ENCODE assay signal across 10 cellular contexts in genomic region chr12:49133014-49133413, GRCh38. TPM values are rescaled to one million over a fixed set of nuclear protein-coding genes. Genes with fewer than 3 reads are reported as not detected.
A peak's percentile ranks its signal among the peaks of the same experiment; 100 is the strongest.
DNase-seq lines count a peak whose midpoint lies in the region; ATAC-seq and TF ChIP-seq lines count a peak whose summit lies in the region.
"Had no signal": no experiment of that assay in that cellular context is flagged by ENCODE, and none has a peak within 500 bp of the region (broad histone marks: within the 10 kb centered on the region; RNA-seq: fewer than 3 reads in every experiment).

No MANE protein-coding gene starts in this region.

- peak overlapping the region; percentile 92 for H3K4me3 Mint-ChIP-seq in activated CD4-positive, alpha-beta memory T cell treated with anti-CD3 and anti-CD28 coated beads, Interleukin-2, amount 10 ng/mL, durations not matched to agents 7 days and 5 days
- no peak overlapping the region for H3K4me3 Mint-ChIP-seq in T-helper 17 cell

- no peak overlapping the region for H3K18ac ChIP-seq in trophoblast cell (ENCODE audit: low read length)

- POLR2A ChIA-PET in AG04450 (lab: Yijun Ruan, JAX): interaction anchor here (1.0 to 4.5 kb wide), 2 partner anchors 55 to 90 kb away, joined by 4 to 65 read pairs; partner anchors contain the start of gene TUBA1A
- POLR2A ChIA-PET in activated CD4-positive, alpha-beta memory T cell treated with anti-CD3 and anti-CD28 coated beads, Interleukin-2, amount 10 ng/mL, durations not matched to agents 7 days and 5 days (lab: Charles Lee): interaction anchor here (0.9 to 6.7 kb wide), 15 partner anchors 9 to 609 kb away, joined by 3 to 261 read pairs (median 44); partner anchors contain the start of genes LMBR1L, RHEBL1, SPATS2 and TMBIM6

- ATAC-seq in aorta (ENCODE audit: low FRiP score) (no peak), T-helper 17 cell (no peak)

- H3K27me3 ChIP-seq in AG04450 (ENCODE audit: control insufficient read depth, insufficient read depth, low read length) (no peaks in the 10 kb centered on the region), aorta (ENCODE audit: control insufficient read depth in 1 of 2, insufficient read depth in 2 of 2, low read length in 1 of 2) (no peaks in the 10 kb centered on the region), trophoblast cell (ENCODE audit: insufficient read depth, low read length) (no peaks in the 10 kb centered on the region)

- H3K36me3 ChIP-seq in aorta (ENCODE audit: control insufficient read depth in 1 of 2, insufficient read depth in 2 of 2, low read length in 1 of 2): peaks cover 0 to 4% of the 10 kb centered on the region in 2 donors
- peaks cover 17 to 18% of the 10 kb centered on the region in 2 experiments for H3K36me3 ChIP-seq in trophoblast cell (ENCODE audit: control insufficient read depth in 1 of 2, insufficient read depth in 2 of 2, low read length in 2 of 2)

- no peak overlapping the region for H3K4ac ChIP-seq in trophoblast cell (ENCODE audit: low read depth, low read length)

- no peak overlapping the region for H3K27ac ChIP-seq in AG04450 (ENCODE audit: low read depth, low read length)
- peak overlapping the region in 1 of 2 donors; percentile 26 for H3K27ac ChIP-seq in aorta (ENCODE audit: low read depth in 1 of 2, low read length in 2 of 2)
- no peak overlapping the region for H3K27ac ChIP-seq in trophoblast cell (ENCODE audit: low read depth, low read length)

- H3K27ac Mint-ChIP-seq in activated CD4-positive, alpha-beta memory T cell treated with anti-CD3 and anti-CD28 coated beads, Interleukin-2, amount 10 ng/mL, durations not matched to agents 7 days and 5 days: peak overlapping the region; percentile 47
- H3K27ac Mint-ChIP-seq in T-helper 17 cell: no peak overlapping the region

- H2BK12ac ChIP-seq in trophoblast cell (ENCODE audit: low read length): no peak overlapping the region

- H2BK5ac ChIP-seq in trophoblast cell (ENCODE audit: low read depth, low read length, poor library complexity): no peak overlapping the region

- H3K4me3 ChIP-seq in AG04450 (ENCODE audit: low read depth, low read length) (peak overlapping the region; percentile 20; the same call in 1 of the 2 replicates), GM12875 (ENCODE audit: low read depth, low read length) (peak overlapping the region; percentile 61), aorta (ENCODE audit: low read length in 2 of 2) (peak overlapping the region in 1 of 2 donors; percentile 36), trophoblast cell (ENCODE audit: low read depth, low read length) (no peak overlapping the region)

- no peak overlapping the region for H2AK5ac ChIP-seq in trophoblast cell (ENCODE audit: low read length)

- intact Hi-C loops in aorta (cut with DNase I): loop anchor here (5.0 to 10.0 kb wide), 3 partner anchors 54 to 132 kb away; partner anchors contain the start of genes TUBA1A (in 2 of the 2), KMT2D (in 1 of the 2) and TUBA1C (in 1 of the 2)

- peaks cover 5% of the 10 kb centered on the region; the same call in 1 of the 2 replicates for H3K9me3 ChIP-seq in AG04450 (ENCODE audit: control insufficient read depth, insufficient read depth, low read length)
- H3K9me3 ChIP-seq in aorta (ENCODE audit: control insufficient read depth, low read length): no peaks in the 10 kb centered on the region
- no peaks in the 10 kb centered on the region for H3K9me3 ChIP-seq in T-helper 17 cell (ENCODE audit: control insufficient read depth, low read length, poor library complexity, severe bottlenecking)
- peaks cover 3% of the 10 kb centered on the region for H3K9me3 ChIP-seq in trophoblast cell (ENCODE audit: insufficient read depth, low read depth, low read length)

- CTCF ChIA-PET in AG04450 (lab: Charles Lee): interaction anchor here (1.2 to 4.5 kb wide), 3 partner anchors 8 to 102 kb away, joined by 4 to 34 read pairs (median 4); no protein-coding TSS in a partner anchor
- CTCF ChIA-PET in activated CD4-positive, alpha-beta memory T cell treated with anti-CD3 and anti-CD28 coated beads, Interleukin-2, amount 10 ng/mL, durations not matched to agents 7 days and 5 days (lab: Charles Lee): interaction anchor here (0.6 to 4.1 kb wide), 8 partner anchors 11 to 210 kb away, joined by 3 to 44 read pairs (median 4); partner anchors contain the start of gene TUBA1A

- H3K23ac ChIP-seq in trophoblast cell (ENCODE audit: low read length): no peak overlapping the region

- H2AFZ ChIP-seq in trophoblast cell (ENCODE audit: insufficient read depth, low read length, poor library complexity): no peak overlapping the region

- H4K8ac ChIP-seq in trophoblast cell (ENCODE audit: low read depth, low read length): no peak overlapping the region

- TF ChIP-seq CTCF in AG04450 (IDR thresholded peaks at IDR 0.05; ENCODE audit: low read depth, low read length): no peak
- TF ChIP-seq CTCF in GM12875 (IDR thresholded peaks at IDR 0.05; ENCODE audit: borderline replicate concordance, insufficient read depth, low read depth, low read length): no peak

- H3K4me1 ChIP-seq in aorta (ENCODE audit: control insufficient read depth in 1 of 2, insufficient read depth in 2 of 2, low read length in 2 of 2) (no peaks in the 10 kb centered on the region), trophoblast cell (ENCODE audit: control insufficient read depth in 1 of 2, insufficient read depth in 2 of 2, low read length in 2 of 2) (peaks cover 4 to 5% of the 10 kb centered on the region in 2 experiments)

- H3K36me3 Mint-ChIP-seq in activated CD4-positive, alpha-beta memory T cell treated with anti-CD3 and anti-CD28 coated beads, Interleukin-2, amount 10 ng/mL, durations not matched to agents 7 days and 5 days (ENCODE audit: low read depth): peaks cover 31% of the 10 kb centered on the region
- no peaks in the 10 kb centered on the region for H3K36me3 Mint-ChIP-seq in T-helper 17 cell (ENCODE audit: low read depth)

- no peak overlapping the region for H4K91ac ChIP-seq in trophoblast cell (ENCODE audit: low read depth, low read length)

- no peak overlapping the region for H4K12ac ChIP-seq in trophoblast cell (ENCODE audit: low read depth, low read length)

- DNase-seq in AG04450 (ENCODE audit: low read depth, low spot score): no peak
- DNase-seq in activated CD4-positive, alpha-beta memory T cell treated with anti-CD3 and anti-CD28 coated beads, Interleukin-2, amount 10 ng/mL, durations not matched to agents 7 days and 5 days: no peak
- DNase-seq in inferior parietal cortex (ENCODE audit: extremely low spot score): peak; percentile 30
- no peak for DNase-seq in foreskin melanocyte
- no peak for DNase-seq in aorta
- no peak for DNase-seq in T-helper 17 cell
- DNase-seq in trophoblast cell: no peak
- DNase-seq: stimulated activated CD4-positive, alpha-beta T cell treated with anti-CD3 and anti-CD28 coated beads, Interleukin-1b, Interleukin-23, amount 100 ng/mL, for 48 hours had no signal

- H3K27me3 Mint-ChIP-seq in activated CD4-positive, alpha-beta memory T cell treated with anti-CD3 and anti-CD28 coated beads, Interleukin-2, amount 10 ng/mL, durations not matched to agents 7 days and 5 days: no peaks in the 10 kb centered on the region
- H3K27me3 Mint-ChIP-seq in T-helper 17 cell: no peaks in the 10 kb centered on the region
- H3K27me3 Mint-ChIP-seq: activated naive CD4-positive, alpha-beta T cell treated with anti-CD3 and anti-CD28 coated beads, Interleukin-2, amount 50 U/mL, for 24 hours had no signal

- no peaks in the 10 kb centered on the region for H3K9me3 Mint-ChIP-seq in activated CD4-positive, alpha-beta memory T cell treated with anti-CD3 and anti-CD28 coated beads, Interleukin-2, amount 10 ng/mL, durations not matched to agents 7 days and 5 days
- H3K9me3 Mint-ChIP-seq: activated naive CD4-positive, alpha-beta T cell treated with anti-CD3 and anti-CD28 coated beads, Interleukin-2, amount 50 U/mL, for 24 hours had no signal

- WGBS in aorta, 2 donors: 6 to 12% methylated on average over 5 of the region's 5 CpGs
- WGBS in trophoblast cell (ENCODE audit: extremely low coverage, insufficient coverage, insufficient read length): no CpG with 5 or more reads among the region's 5 CpGs

- no peak overlapping the region for H3K14ac ChIP-seq in trophoblast cell (ENCODE audit: low read length)

- H2BK120ac ChIP-seq in trophoblast cell (ENCODE audit: insufficient read depth, low read length, poor library complexity): no peak overlapping the region

- peaks cover 42% of the 10 kb centered on the region for H3K4me1 Mint-ChIP-seq in activated CD4-positive, alpha-beta memory T cell treated with anti-CD3 and anti-CD28 coated beads, Interleukin-2, amount 10 ng/mL, durations not matched to agents 7 days and 5 days
- H3K4me1 Mint-ChIP-seq in T-helper 17 cell: peaks cover 29% of the 10 kb centered on the region

- no peak overlapping the region for H3K9ac ChIP-seq in trophoblast cell (ENCODE audit: low read length)

- peaks cover 8% of the 10 kb centered on the region for H3K79me2 ChIP-seq in trophoblast cell (ENCODE audit: control insufficient read depth, insufficient read depth, low read length, poor library complexity)

- H3K79me1 ChIP-seq in trophoblast cell (ENCODE audit: low read length): peaks cover 8% of the 10 kb centered on the region

- no peak overlapping the region for H3K4me2 ChIP-seq in trophoblast cell (ENCODE audit: low read length)

RNA-seq across cellular contexts. Expression of gene TUBA1B, which starts 1.8 kb away (rescaled TPM):
- polyA plus RNA-seq in AG04450 (2011; rRNA removed): 2,720 and 2,965 TPM in 2 replicates
- 2,895 and 3,603 TPM in 2 replicates for polyA minus RNA-seq in AG04450 (2011; rRNA and poly(A)+ RNA removed)
- total RNA-seq in activated CD4-positive, alpha-beta memory T cell treated with anti-CD3 and anti-CD28 coated beads, Interleukin-2, amount 10 ng/mL, durations not matched to agents 7 days and 5 days: 1,000 to 10,000 TPM; 1,691 to 1,705 TPM
- total RNA-seq in aorta: 100 to 1,000 TPM; 403 to 813 TPM
- polyA plus RNA-seq in aorta: 100 to 1,000 TPM; 619 to 672 TPM
- total RNA-seq in T-helper 17 cell: 100 to 1,000 TPM; 137 to 159 TPM
- 1,793 and 1,895 TPM in 2 replicates for polyA plus RNA-seq in trophoblast cell (2013)

RNA-seq across cellular contexts. Expression of gene LMBR1L, which starts 22.4 kb away (rescaled TPM):
- polyA plus RNA-seq in AG04450 (2011; rRNA removed): 34.1 and 37.3 TPM in 2 replicates
- 53.6 and 65.0 TPM in 2 replicates for polyA minus RNA-seq in AG04450 (2011; rRNA and poly(A)+ RNA removed)
- total RNA-seq in activated CD4-positive, alpha-beta memory T cell treated with anti-CD3 and anti-CD28 coated beads, Interleukin-2, amount 10 ng/mL, durations not matched to agents 7 days and 5 days: 10 to 100 TPM; 82.8 to 85.3 TPM
- 100 to 1,000 TPM in 1 of 2 donors, 10 to 100 TPM in 1; 69.2 to 104 TPM for total RNA-seq in aorta
- polyA plus RNA-seq in aorta: 100 to 1,000 TPM in 1 of 2 donors, 1 to 10 TPM in 1; 5.6 to 160 TPM
- total RNA-seq in T-helper 17 cell: 100 to 1,000 TPM; 257 to 270 TPM
- 29.4 and 33.5 TPM in 2 replicates for polyA plus RNA-seq in trophoblast cell (2013)

RNA-seq across cellular contexts. Expression of gene DHH, which starts 38.4 kb away (rescaled TPM):
- polyA plus RNA-seq in AG04450 (2011; rRNA removed) (not detected in 2 replicates), aorta (under 1 TPM in 1 of 2 donors, not detected in 1; 0.33 TPM)
- polyA minus RNA-seq in AG04450 (2011; rRNA and poly(A)+ RNA removed): not detected in 2 replicates
- total RNA-seq in activated CD4-positive, alpha-beta memory T cell treated with anti-CD3 and anti-CD28 coated beads, Interleukin-2, amount 10 ng/mL, durations not matched to agents 7 days and 5 days: under 1 TPM; 0.08 to 0.20 TPM
- total RNA-seq in aorta (1 to 10 TPM; 1.3 to 3.6 TPM), T-helper 17 cell (under 1 TPM; 0.17 to 0.44 TPM)
- polyA plus RNA-seq in trophoblast cell (2013): 0.11 and 0.12 TPM in 2 replicates

RNA-seq across cellular contexts. Expression of gene TUBA1A, which starts 55.9 kb away (rescaled TPM):
- 1,918 and 2,457 TPM in 2 replicates for polyA plus RNA-seq in AG04450 (2011; rRNA removed)
- polyA minus RNA-seq in AG04450 (2011; rRNA and poly(A)+ RNA removed): 1,554 and 1,978 TPM in 2 replicates
- 100 to 1,000 TPM; 106 to 109 TPM for total RNA-seq in activated CD4-positive, alpha-beta memory T cell treated with anti-CD3 and anti-CD28 coated beads, Interleukin-2, amount 10 ng/mL, durations not matched to agents 7 days and 5 days
- 100 to 1,000 TPM; 148 to 253 TPM for total RNA-seq in aorta
- 100 to 1,000 TPM; 102 to 172 TPM for polyA plus RNA-seq in aorta
- total RNA-seq in T-helper 17 cell: 100 to 1,000 TPM; 282 to 416 TPM
- 395 and 404 TPM in 2 replicates for polyA plus RNA-seq in trophoblast cell (2013)
